8 cellular contexts compared by ENCODE assay signal in genomic region chr1:32651461-32652073, GRCh38. TPM values are rescaled to one million over a fixed set of nuclear protein-coding genes. Genes with fewer than 3 reads are reported as not detected.
A peak's percentile ranks its signal among the peaks of the same experiment; 100 is the strongest.
DNase-seq lines count a peak whose midpoint lies in the region; ATAC-seq and TF ChIP-seq lines count a peak whose summit lies in the region.

No MANE protein-coding gene starts in this region.

- in situ Hi-C loops in GM13976 (cut with MboI; ENCODE audit: low sequenced_read_pairs, unreplicated experiment) = no loop called here

- peak; percentile 11 to 35 for ATAC-seq in lower lobe of right lung
- ATAC-seq in GM19035 (IDR thresholded peaks at IDR 0.05; ENCODE audit: unreplicated experiment) = no peak

- H3K4me3 ChIP-seq in lower lobe of right lung (peak overlapping the region; percentile 83), vagina (peak overlapping the region; percentile 84 to 89)

- H3K27me3 ChIP-seq in lower lobe of right lung (ENCODE audit: low read depth) (no peaks in the 10 kb centered on the region), vagina (no peaks in the 10 kb centered on the region)

- peak; percentile 5 for DNase-seq in A172 (ENCODE audit: low spot score)
- DNase-seq in GM13976 (ENCODE audit: low spot score) = peak; percentile 73
- peak in 7 of 61 donors; percentile 16 to 66 (median 50) for DNase-seq in caudate nucleus (lab: John Stamatoyannopoulos, UW)
- no peak for DNase-seq in lower lobe of right lung
- DNase-seq in vagina (ENCODE audit: extremely low spot score in 2 of 2) = peak in 1 of 2 donors; percentile 89
- DNase-seq in T-helper 9 cell = no peak

- TF ChIP-seq CTCF in GM13976 (IDR thresholded peaks at IDR 0.05; ENCODE audit: borderline replicate concordance, control extremely low read depth, extremely low read depth, insufficient read depth, missing control alignments) = no peak
- no peak for TF ChIP-seq CTCF in lower lobe of right lung (IDR thresholded peaks at IDR 0.05)
- TF ChIP-seq CTCF in vagina (IDR thresholded peaks at IDR 0.05) = no peak

- TF ChIP-seq POLR2A in vagina (IDR thresholded peaks at IDR 0.05) = no peak

- intact Hi-C loops in lower lobe of right lung (cut with DNase I) = no loop called here
- intact Hi-C loops in vagina (cut with DNase I) = no loop called here

- peaks cover 64% of the 10 kb centered on the region for H3K4me1 ChIP-seq in lower lobe of right lung
- H3K4me1 ChIP-seq in vagina = peaks cover 63% of the 10 kb centered on the region

- H3K9me3 ChIP-seq in lower lobe of right lung (no peaks in the 10 kb centered on the region), vagina (no peaks in the 10 kb centered on the region)

- no peaks in the 10 kb centered on the region for H3K27me3 Mint-ChIP-seq in IgD-negative memory B cell

- H3K4me3 Mint-ChIP-seq in IgD-negative memory B cell = peak overlapping the region; percentile 91 to 98 (median 96)

- peaks cover 40% of the 10 kb centered on the region for H3K36me3 ChIP-seq in lower lobe of right lung
- H3K36me3 ChIP-seq in vagina = peaks cover 0 to 25% of the 10 kb centered on the region in 2 donors

- peaks cover 5% of the 10 kb centered on the region for H3K36me3 Mint-ChIP-seq in IgD-negative memory B cell

- H3K27ac ChIP-seq in caudate nucleus (ENCODE audit: low read depth, low read length) = peak overlapping the region; percentile 100
- peak overlapping the region; percentile 100 for H3K27ac ChIP-seq in lower lobe of right lung
- H3K27ac ChIP-seq in vagina = peak overlapping the region; percentile 100

- peaks cover 25 to 41% (median 27%) of the 10 kb centered on the region in 3 donors for H3K4me1 Mint-ChIP-seq in IgD-negative memory B cell

- H3K9me3 Mint-ChIP-seq in IgD-negative memory B cell = no peaks in the 10 kb centered on the region

- H3K27ac Mint-ChIP-seq in IgD-negative memory B cell = peak overlapping the region; percentile 97 to 100 (median 98)

RNA-seq across cellular contexts. Expression of gene RBBP4, which starts 0.6 kb away (rescaled TPM):
- 102 and 123 TPM in 2 replicates for total RNA-seq in A172 (2014; rRNA removed; shearing (Covaris generic))
- polyA plus RNA-seq in IgD-negative memory B cell = 227 TPM
- total RNA-seq in lower lobe of right lung (155 TPM), vagina (80.3 TPM)

RNA-seq across cellular contexts. Expression of gene ZBTB8OS, which starts 1.2 kb away (rescaled TPM):
- 54.6 and 55.2 TPM in 2 replicates for total RNA-seq in A172 (2014; rRNA removed; shearing (Covaris generic))
- 78.1 TPM for polyA plus RNA-seq in IgD-negative memory B cell
- total RNA-seq in lower lobe of right lung (55.9 TPM), vagina (17.4 TPM)

RNA-seq across cellular contexts. Expression of gene SYNC, which starts 51.0 kb away (rescaled TPM):
- total RNA-seq in A172 (2014; rRNA removed; shearing (Covaris generic)) = 39.9 and 51.3 TPM in 2 replicates
- polyA plus RNA-seq in IgD-negative memory B cell = not detected
- total RNA-seq in lower lobe of right lung (14.5 TPM), vagina (13.0 TPM)

Comparison
In these comparisons a context has a peak if more than half of its experiments do, and no peak if none do; other contexts are left out.
1. DNase-seq: peak in A172 (single experiment) and GM13976 (single experiment); none in lower lobe of right lung (single experiment) and T-helper 9 cell (single experiment).
2. Peak in every context shown above with its lines, with median percentiles within 50 percentile points of each other: H3K27ac ChIP-seq.